9 cellular contexts compared by ENCODE assay signal in genomic region chr9:27539479-27540441, GRCh38. TPM values are rescaled to one million over a fixed set of nuclear protein-coding genes. Genes with fewer than 3 reads are reported as not detected.
A peak's percentile ranks its signal among the peaks of the same experiment; 100 is the strongest.
DNase-seq lines count a peak whose midpoint lies in the region; ATAC-seq and TF ChIP-seq lines count a peak whose summit lies in the region.
"Had no signal": no experiment of that assay in that cellular context is flagged by ENCODE, and none has a peak within 500 bp of the region (broad histone marks: within the 10 kb centered on the region; RNA-seq: fewer than 3 reads in every experiment).

No MANE protein-coding gene starts in this region.

- no peaks in the 10 kb centered on the region for H3K9me3 ChIP-seq in neutrophil
- H3K9me3 ChIP-seq in CD4-positive, alpha-beta memory T cell (ENCODE audit: control insufficient read depth in 1 of 2, low read length in 2 of 2) = no peaks in the 10 kb centered on the region

- POLR2A ChIA-PET in CD4-positive, alpha-beta memory T cell (lab: Charles Lee; ENCODE audit: partially characterized antibody) = no interaction called here
- POLR2A ChIA-PET in activated CD4-positive, alpha-beta T cell treated with anti-CD3 and anti-CD28 coated beads, Interleukin-2, amount 10 ng/mL, durations not matched to agents 7 days and 5 days (lab: Charles Lee) = no interaction called here

- CTCF ChIA-PET in CD4-positive, alpha-beta memory T cell (lab: Charles Lee; ENCODE audit: partially characterized antibody) = interaction anchor here (3.5 kb wide), 1 partner anchor 9 kb away, joined by 22 read pairs; the partner anchor contains the start of gene MOB3B
- CTCF ChIA-PET in activated CD4-positive, alpha-beta T cell treated with anti-CD3 and anti-CD28 coated beads, Interleukin-2, amount 10 ng/mL, durations not matched to agents 7 days and 5 days (lab: Charles Lee) = interaction anchor here (2.1 kb wide), 1 partner anchor 25 kb away, joined by 8 read pairs; no protein-coding TSS in a partner anchor

- DNase-seq in ELR (ENCODE audit: low read depth) (peak; percentile 52), choroid plexus epithelial cell (ENCODE audit: low read depth) (peak; percentile 94), NCI-H524 treated with DMSO at 0.1 percent for 48 hours (lab: John Stamatoyannopoulos, UW) (no peak)
- no peak for DNase-seq in CD4-positive, alpha-beta memory T cell
- no peak for DNase-seq in activated CD4-positive, alpha-beta T cell treated with anti-CD3 and anti-CD28 coated beads, Interleukin-2, amount 10 ng/mL, durations not matched to agents 7 days and 5 days

- peaks cover 0 to 4% of the 10 kb centered on the region in 2 experiments for H3K4me1 ChIP-seq in neutrophil (ENCODE audit: control insufficient read depth in 1 of 2, insufficient read depth in 1 of 2, low read depth in 1 of 2, low read length in 1 of 2)
- H3K4me1 ChIP-seq in CD4-positive, alpha-beta memory T cell (ENCODE audit: insufficient read depth, low read length) = no peaks in the 10 kb centered on the region

- TF ChIP-seq CTCF in choroid plexus epithelial cell (conservative IDR thresholded peaks at IDR 0.05; ENCODE audit: low read depth, low read length) (no peak), neutrophil (IDR thresholded peaks at IDR 0.05) (no peak)

- ATAC-seq in HG03045 (IDR thresholded peaks at IDR 0.05; ENCODE audit: unreplicated experiment) (peak; percentile 47), GM19328 (IDR thresholded peaks at IDR 0.05; ENCODE audit: unreplicated experiment) (no peak)

- H3K4me3 ChIP-seq in choroid plexus epithelial cell (ENCODE audit: low read depth, low read length) (no peak overlapping the region), neutrophil (ENCODE audit: low read depth in 1 of 2, low read length in 1 of 2) (no peak overlapping the region)
- no peak overlapping the region for H3K4me3 ChIP-seq in CD4-positive, alpha-beta memory T cell (ENCODE audit: low read length in 2 of 2)

- no peak overlapping the region for H3K4me3 Mint-ChIP-seq in CD4-positive, alpha-beta memory T cell
- no peak overlapping the region for H3K4me3 Mint-ChIP-seq in activated CD4-positive, alpha-beta T cell treated with anti-CD3 and anti-CD28 coated beads, Interleukin-2, amount 10 ng/mL, durations not matched to agents 7 days and 5 days

- intact Hi-C loops in CD4-positive, alpha-beta memory T cell (cut with micrococcal nuclease) = no loop called here

- no peaks in the 10 kb centered on the region for H3K27me3 ChIP-seq in neutrophil
- no peaks in the 10 kb centered on the region for H3K27me3 ChIP-seq in CD4-positive, alpha-beta memory T cell (ENCODE audit: insufficient read depth, low read length)

- H3K36me3 ChIP-seq in neutrophil = peaks cover 42% of the 10 kb centered on the region
- no peaks in the 10 kb centered on the region for H3K36me3 ChIP-seq in CD4-positive, alpha-beta memory T cell (ENCODE audit: insufficient read depth, low read length)

- H3K27me3 Mint-ChIP-seq in CD4-positive, alpha-beta memory T cell = no peaks in the 10 kb centered on the region
- H3K27me3 Mint-ChIP-seq in activated CD4-positive, alpha-beta T cell treated with anti-CD3 and anti-CD28 coated beads, Interleukin-2, amount 10 ng/mL, durations not matched to agents 7 days and 5 days = no peaks in the 10 kb centered on the region

- H3K36me3 Mint-ChIP-seq in CD4-positive, alpha-beta memory T cell = peaks cover 26 to 41% of the 10 kb centered on the region in 2 donors
- H3K36me3 Mint-ChIP-seq in activated CD4-positive, alpha-beta T cell treated with anti-CD3 and anti-CD28 coated beads, Interleukin-2, amount 10 ng/mL, durations not matched to agents 7 days and 5 days (ENCODE audit: low read depth) = peaks cover 3% of the 10 kb centered on the region

- H3K27ac ChIP-seq in neutrophil = peak overlapping the region; percentile 25
- no peak overlapping the region for H3K27ac ChIP-seq in CD4-positive, alpha-beta memory T cell (ENCODE audit: low read depth, low read length)

- H3K27ac Mint-ChIP-seq in CD4-positive, alpha-beta memory T cell = no peak overlapping the region
- no peak overlapping the region for H3K27ac Mint-ChIP-seq in activated CD4-positive, alpha-beta T cell treated with anti-CD3 and anti-CD28 coated beads, Interleukin-2, amount 10 ng/mL, durations not matched to agents 7 days and 5 days

- no peaks in the 10 kb centered on the region for H3K4me1 Mint-ChIP-seq in CD4-positive, alpha-beta memory T cell
- H3K4me1 Mint-ChIP-seq in activated CD4-positive, alpha-beta T cell treated with anti-CD3 and anti-CD28 coated beads, Interleukin-2, amount 10 ng/mL, durations not matched to agents 7 days and 5 days = peaks cover 2% of the 10 kb centered on the region

- no peaks in the 10 kb centered on the region for H3K9me3 Mint-ChIP-seq in CD4-positive, alpha-beta memory T cell
- H3K9me3 Mint-ChIP-seq in activated CD4-positive, alpha-beta T cell treated with anti-CD3 and anti-CD28 coated beads, Interleukin-2, amount 10 ng/mL, durations not matched to agents 7 days and 5 days = no peaks in the 10 kb centered on the region

RNA-seq across cellular contexts. Expression of gene MOB3B, which starts 10.1 kb away (rescaled TPM):
- total RNA-seq in CD4-positive, alpha-beta memory T cell = under 1 TPM; 0.53 to 0.64 TPM
- under 1 TPM; 0.05 to 0.16 TPM for polyA plus RNA-seq in CD4-positive, alpha-beta memory T cell
- total RNA-seq in activated CD4-positive, alpha-beta T cell treated with anti-CD3 and anti-CD28 coated beads, Interleukin-2, amount 10 ng/mL, durations not matched to agents 7 days and 5 days = under 1 TPM; 0.62 to 0.71 TPM
- total RNA-seq: endothelial cell of umbilical vein had no signal

RNA-seq across cellular contexts. Expression of gene IFNK, which starts 15.7 kb away (rescaled TPM):
- total RNA-seq in CD4-positive, alpha-beta memory T cell = not detected
- not detected for polyA plus RNA-seq in CD4-positive, alpha-beta memory T cell
- not detected for total RNA-seq in activated CD4-positive, alpha-beta T cell treated with anti-CD3 and anti-CD28 coated beads, Interleukin-2, amount 10 ng/mL, durations not matched to agents 7 days and 5 days
- total RNA-seq: endothelial cell of umbilical vein had no signal
- polyA plus RNA-seq: endothelial cell of umbilical vein had no signal

RNA-seq across cellular contexts. Expression of gene C9orf72, which starts 33.5 kb away (rescaled TPM):
- 10 to 100 TPM; 20.3 to 21.1 TPM for total RNA-seq in CD4-positive, alpha-beta memory T cell
- polyA plus RNA-seq in CD4-positive, alpha-beta memory T cell = 10 to 100 TPM in 1 of 2 donors, 1 to 10 TPM in 1; 6.5 to 16.9 TPM
- 10 to 100 TPM; 12.9 to 13.3 TPM for total RNA-seq in activated CD4-positive, alpha-beta T cell treated with anti-CD3 and anti-CD28 coated beads, Interleukin-2, amount 10 ng/mL, durations not matched to agents 7 days and 5 days

Comparison
In these comparisons a context has a peak if more than half of its experiments do, and no peak if none do; other contexts are left out.
1. DNase-seq: peak in ELR (single experiment) and choroid plexus epithelial cell (single experiment); none in CD4-positive, alpha-beta memory T cell (0 of 5), activated CD4-positive, alpha-beta T cell treated with anti-CD3 and anti-CD28 coated beads, Interleukin-2, amount 10 ng/mL, durations not matched to agents 7 days and 5 days (single experiment) and NCI-H524 treated with DMSO at 0.1 percent for 48 hours (single experiment).